In the genomic region with DNA sequence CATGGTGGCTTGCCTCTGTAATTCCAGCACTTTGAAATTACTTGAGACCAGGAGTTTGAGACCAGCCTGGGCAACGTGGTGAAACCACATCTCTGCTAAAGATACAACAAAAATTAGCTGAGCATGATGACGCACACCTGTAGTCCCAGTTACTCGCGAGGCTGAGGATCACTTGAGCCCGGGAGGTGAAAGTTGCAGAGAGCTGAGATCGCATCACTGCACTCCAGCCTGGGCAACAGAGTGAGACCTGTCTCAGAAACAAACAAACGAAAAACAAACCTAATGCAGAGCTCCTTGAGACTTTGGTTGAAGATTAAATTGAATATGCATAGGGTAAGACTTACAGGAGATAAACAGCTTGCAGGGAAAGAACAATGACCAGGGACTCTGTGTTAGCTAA, we compare ENCODE assay signal across 13 cellular contexts.
A peak's percentile ranks its signal among the peaks of the same experiment; 100 is the strongest.
DNase-seq lines count a peak whose midpoint lies in the region; ATAC-seq and TF ChIP-seq lines count a peak whose summit lies in the region.
"Had no signal": no experiment of that assay in that cellular context is flagged by ENCODE, and none has a peak within 500 bp of the region (broad histone marks: within the 10 kb centered on the region; RNA-seq: fewer than 3 reads in every experiment).

No MANE protein-coding gene starts in this region.

- ATAC-seq in GM19397 (IDR thresholded peaks at IDR 0.05; ENCODE audit: unreplicated experiment) (peak; percentile 89), HG02870 (IDR thresholded peaks at IDR 0.05; ENCODE audit: unreplicated experiment) (peak; percentile 78), HG03521 (IDR thresholded peaks at IDR 0.05; ENCODE audit: unreplicated experiment) (peak; percentile 81)
- ATAC-seq: activated CD8-positive, alpha-beta memory T cell treated with anti-CD3 and anti-CD28 coated beads, Interleukin-2, amount 10 ng/mL, durations not matched to agents 7 days and 5 days had no signal

- CTCF ChIA-PET in CD8-positive, alpha-beta memory T cell (lab: Charles Lee) = interaction anchor here (2.8 kb wide), 1 partner anchor 139 kb away, joined by 12 read pairs; no protein-coding TSS in a partner anchor

- no peaks in the 10 kb centered on the region for H3K9me3 ChIP-seq in smooth muscle cell (replicated peaks; ENCODE audit: low read depth)
- no peaks in the 10 kb centered on the region for H3K9me3 ChIP-seq in CD8-positive, alpha-beta memory T cell (ENCODE audit: low read length)
- H3K9me3 ChIP-seq: adrenal gland, MG63 had no signal

- H3K27me3 ChIP-seq in GM06990 (replicated peaks; ENCODE audit: control insufficient read depth, insufficient read depth, low read length) = no peaks in the 10 kb centered on the region
- H3K27me3 ChIP-seq in smooth muscle cell (ENCODE audit: low read depth) = no peaks in the 10 kb centered on the region
- no peaks in the 10 kb centered on the region for H3K27me3 ChIP-seq in CD8-positive, alpha-beta memory T cell (ENCODE audit: insufficient read depth, low read length, poor library complexity, severe bottlenecking)
- H3K27me3 ChIP-seq: adrenal gland, MG63 had no signal

- DNase-seq in GM06990 (ENCODE audit: extremely low read depth, insufficient read length) (peak; percentile 61), smooth muscle cell (lab: John Stamatoyannopoulos, UW; ENCODE audit: unreplicated experiment) (no peak), NCI-H2227 (lab: John Stamatoyannopoulos, UW; ENCODE audit: unreplicated experiment) (no peak)
- no peak for DNase-seq in effector CD4-positive, alpha-beta T cell
- DNase-seq in CD8-positive, alpha-beta memory T cell = no peak
- DNase-seq: activated CD8-positive, alpha-beta memory T cell treated with anti-CD3 and anti-CD28 coated beads, Interleukin-2, amount 10 ng/mL, durations not matched to agents 7 days and 5 days; adrenal gland; MG63; NCI-H69; stimulated activated CD8-positive, alpha-beta memory T cell treated with anti-CD3 and anti-CD28 coated beads, Interleukin-4, amount 100 ng/mL, for 48 hours had no signal

- H3K4me3 Mint-ChIP-seq in CD8-positive, alpha-beta memory T cell = peak overlapping the region in 1 of 7 donors; percentile 43
- H3K4me3 Mint-ChIP-seq: activated CD8-positive, alpha-beta memory T cell treated with anti-CD3 and anti-CD28 coated beads, Interleukin-2, amount 10 ng/mL, durations not matched to agents 7 days and 5 days had no signal

- 98% methylated on average over 7 of the region's 7 CpGs for WGBS in smooth muscle cell (ENCODE audit: low lambda C conversion rate)

- H3K27ac Mint-ChIP-seq in CD8-positive, alpha-beta memory T cell = peak overlapping the region in 1 of 8 donors; percentile 46
- H3K27ac Mint-ChIP-seq: activated CD8-positive, alpha-beta memory T cell treated with anti-CD3 and anti-CD28 coated beads, Interleukin-2, amount 10 ng/mL, durations not matched to agents 7 days and 5 days had no signal

- no peak overlapping the region for H2AFZ ChIP-seq in smooth muscle cell (ENCODE audit: low read depth)

- POLR2A ChIA-PET in CD8-positive, alpha-beta memory T cell (lab: Charles Lee) = no interaction called here

- peaks cover 23% of the 10 kb centered on the region for H3F3A ChIP-seq in smooth muscle cell (ENCODE audit: low read depth)

- peaks cover 5 to 14% (median 8%) of the 10 kb centered on the region in 3 donors for H3K4me1 Mint-ChIP-seq in CD8-positive, alpha-beta memory T cell
- H3K4me1 Mint-ChIP-seq: activated CD8-positive, alpha-beta memory T cell treated with anti-CD3 and anti-CD28 coated beads, Interleukin-2, amount 10 ng/mL, durations not matched to agents 7 days and 5 days had no signal

- H3K27ac ChIP-seq in smooth muscle cell (ENCODE audit: low read depth) = no peak overlapping the region
- H3K27ac ChIP-seq in CD8-positive, alpha-beta memory T cell (ENCODE audit: low read depth, low read length) = no peak overlapping the region
- H3K27ac ChIP-seq: adrenal gland had no signal

- peaks cover 0 to 2% (median 0%) of the 10 kb centered on the region in 5 donors for H3K9me3 Mint-ChIP-seq in CD8-positive, alpha-beta memory T cell

- H3K79me2 ChIP-seq in smooth muscle cell (ENCODE audit: low read depth) = peaks cover 37% of the 10 kb centered on the region

- H3K9ac ChIP-seq in smooth muscle cell (ENCODE audit: low read depth) = no peak overlapping the region

- peaks cover 48% of the 10 kb centered on the region for H4K20me1 ChIP-seq in smooth muscle cell (ENCODE audit: low read depth)

- no peak for TF ChIP-seq CTCF in GM06990 (IDR thresholded peaks at IDR 0.05; ENCODE audit: insufficient read depth, low read length, poor library complexity, severe bottlenecking)
- no peak for TF ChIP-seq CTCF in smooth muscle cell (IDR thresholded peaks at IDR 0.05; ENCODE audit: borderline replicate concordance, insufficient read depth, poor library complexity, severe bottlenecking)

- H3K4me1 ChIP-seq in smooth muscle cell (ENCODE audit: low read depth) = no peaks in the 10 kb centered on the region
- H3K4me1 ChIP-seq in CD8-positive, alpha-beta memory T cell (ENCODE audit: insufficient read depth, low read length) = no peaks in the 10 kb centered on the region

- H3K27me3 Mint-ChIP-seq in CD8-positive, alpha-beta memory T cell = no peaks in the 10 kb centered on the region
- H3K27me3 Mint-ChIP-seq: activated CD8-positive, alpha-beta memory T cell treated with anti-CD3 and anti-CD28 coated beads, Interleukin-2, amount 10 ng/mL, durations not matched to agents 7 days and 5 days had no signal

- H3K4me3 ChIP-seq in GM06990 (replicated peaks; ENCODE audit: low read depth, low read length) (no peak overlapping the region), smooth muscle cell (no peak overlapping the region)
- H3K4me3 ChIP-seq in CD8-positive, alpha-beta memory T cell (ENCODE audit: low read length) = no peak overlapping the region
- H3K4me3 ChIP-seq: adrenal gland, MG63 had no signal

- H3K36me3 Mint-ChIP-seq in CD8-positive, alpha-beta memory T cell = peaks cover 24 to 91% (median 45%) of the 10 kb centered on the region in 3 donors

- no peak overlapping the region for H3K4me2 ChIP-seq in smooth muscle cell

- H3K36me3 ChIP-seq in GM06990 (ENCODE audit: control insufficient read depth, insufficient read depth, low read length) (peaks cover 4% of the 10 kb centered on the region), smooth muscle cell (ENCODE audit: low read depth) (peaks cover 58% of the 10 kb centered on the region)
- peaks cover 65% of the 10 kb centered on the region for H3K36me3 ChIP-seq in CD8-positive, alpha-beta memory T cell (ENCODE audit: insufficient read depth, low read length)
